In the genomic region with DNA sequence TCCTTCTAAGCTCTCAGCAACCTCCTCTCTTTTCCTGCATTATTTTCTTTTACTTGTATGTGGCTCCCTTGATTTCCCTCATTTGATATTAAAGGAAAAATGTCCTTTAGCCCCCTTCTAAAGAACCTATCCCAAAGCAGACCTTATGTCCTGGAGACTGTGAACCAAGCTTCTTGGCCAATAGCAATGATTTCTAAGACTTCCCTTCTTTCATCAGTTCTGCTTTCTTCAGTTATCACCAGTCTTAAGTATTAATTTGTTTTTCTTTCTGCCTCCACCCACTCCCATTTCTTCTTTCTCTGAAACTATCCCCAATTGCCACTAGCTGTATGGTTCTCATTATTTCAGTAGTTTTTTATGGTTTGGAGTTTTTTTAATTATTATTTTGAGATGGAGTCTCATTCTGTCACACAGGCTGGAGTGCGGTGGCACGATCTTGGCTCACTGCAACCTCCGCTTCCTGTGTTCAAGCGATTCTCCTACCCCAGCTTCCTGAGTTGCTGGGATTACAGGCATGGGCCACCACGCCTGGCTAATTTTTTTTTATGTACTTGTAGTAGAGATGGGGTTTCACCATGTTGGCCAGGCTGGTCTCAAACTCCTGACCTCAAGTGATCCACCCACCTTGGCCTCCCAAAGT, we compare ENCODE assay signal across 17 cellular contexts. TPM values are rescaled to one million over a fixed set of nuclear protein-coding genes. Genes with fewer than 3 reads are reported as not detected.
DNase-seq lines count a peak whose midpoint lies in the region; ATAC-seq, FAIRE-seq and TF ChIP-seq lines count a peak whose summit lies in the region.
"Had no signal": no experiment of that assay in that cellular context is flagged by ENCODE, and none has a peak within 500 bp of the region (broad histone marks: within the 10 kb centered on the region; RNA-seq: fewer than 3 reads in every experiment).

No MANE protein-coding gene starts in this region.

- H3K4me1 Mint-ChIP-seq in CD8-positive, alpha-beta T cell (ENCODE audit: low read depth) = peaks cover 84% of the 10 kb centered on the region
- H3K4me1 Mint-ChIP-seq in T-helper 17 cell = peaks cover 63% of the 10 kb centered on the region
- H3K4me1 Mint-ChIP-seq in mesothelial cell of epicardium = peaks cover 39% of the 10 kb centered on the region

- H3K9me3 ChIP-seq in A549 (no peaks in the 10 kb centered on the region), T-helper 17 cell (ENCODE audit: control insufficient read depth, low read length, poor library complexity, severe bottlenecking) (no peaks in the 10 kb centered on the region)
- H3K9me3 ChIP-seq in CD8-positive, alpha-beta T cell (ENCODE audit: low read length) = no peaks in the 10 kb centered on the region
- H3K9me3 ChIP-seq: tibial artery had no signal

- CTCF ChIA-PET in A549 (lab: Yijun Ruan, JAX) = interaction anchor here (0.9 to 2.3 kb wide), 8 partner anchors 12 to 76 kb away, joined by 3 to 8 read pairs (median 5); partner anchors contain the start of gene TMOD3
- CTCF ChIA-PET in CD8-positive, alpha-beta T cell (lab: Charles Lee) = interaction anchor here (0.6 kb wide), 1 partner anchor 15 kb away, joined by 4 read pairs; no protein-coding TSS in a partner anchor

- peak overlapping the region; percentile 71 for H3K4me2 ChIP-seq in A549

- no peak overlapping the region for H3K4me3 ChIP-seq in A549
- no peak overlapping the region for H3K4me3 ChIP-seq in CD8-positive, alpha-beta T cell (ENCODE audit: low read depth, low read length)
- H3K4me3 ChIP-seq: cardiac muscle cell, tibial artery had no signal

- TF ChIP-seq POLR2A in A549 (IDR thresholded peaks at IDR 0.05; ENCODE audit: low read length) = no peak

- H3K36me3 Mint-ChIP-seq in CD8-positive, alpha-beta T cell = no peaks in the 10 kb centered on the region
- H3K36me3 Mint-ChIP-seq in T-helper 17 cell (ENCODE audit: low read depth) (no peaks in the 10 kb centered on the region), mesothelial cell of epicardium (no peaks in the 10 kb centered on the region)

- 90% methylated on average over 5 of the region's 5 CpGs for WGBS in A549 (ENCODE audit: missing lambda C conversion rate)

- no peaks in the 10 kb centered on the region for H3K9me3 Mint-ChIP-seq in CD8-positive, alpha-beta T cell
- no peaks in the 10 kb centered on the region for H3K9me3 Mint-ChIP-seq in mesothelial cell of epicardium
- H3K9me3 Mint-ChIP-seq: T-helper 1 cell treated with Interleukin-12 subunit alpha and Interleukin-12 subunit beta and Interleukin-4 antibody, amounts not matched to agents 30 μg/mL and 1 μg/mL, for 36 hours had no signal

- no peak for ATAC-seq in A549
- no peak for ATAC-seq in CD8-positive, alpha-beta T cell
- ATAC-seq in T-helper 17 cell = no peak
- no peak for ATAC-seq in HG03108 (IDR thresholded peaks at IDR 0.05; ENCODE audit: unreplicated experiment)

- no peak for TF ChIP-seq RAD21 in A549 (conservative IDR thresholded peaks at IDR 0.05 in 1 of 2, IDR thresholded peaks at IDR 0.05 in 1 of 2)

- H3K36me3 ChIP-seq in CD8-positive, alpha-beta T cell (ENCODE audit: insufficient read depth, low read length) = no peaks in the 10 kb centered on the region
- H3K36me3 ChIP-seq: cardiac muscle cell, tibial artery had no signal

- H3K4me3 Mint-ChIP-seq in CD8-positive, alpha-beta T cell = peak overlapping the region; percentile 32
- H3K4me3 Mint-ChIP-seq in T-helper 17 cell = no peak overlapping the region
- H3K4me3 Mint-ChIP-seq in mesothelial cell of epicardium = no peak overlapping the region
- H3K4me3 Mint-ChIP-seq: T-helper 1 cell treated with Interleukin-12 subunit alpha and Interleukin-12 subunit beta and Interleukin-4 antibody, amounts not matched to agents 30 μg/mL and 1 μg/mL, for 36 hours had no signal

- intact Hi-C loops in CD8-positive, alpha-beta T cell (cut with DNase I, micrococcal nuclease) = no loop called here

- no peak for TF ChIP-seq CTCF in A549 (IDR thresholded peaks at IDR 0.05)
- no peak for TF ChIP-seq CTCF in CD8-positive, alpha-beta T cell (IDR thresholded peaks at IDR 0.05)
- TF ChIP-seq CTCF in mesothelial cell of epicardium (IDR thresholded peaks at IDR 0.05; ENCODE audit: unreplicated experiment) = no peak

- H3K27me3 ChIP-seq in CD8-positive, alpha-beta T cell (ENCODE audit: insufficient read depth, low read length) = no peaks in the 10 kb centered on the region
- H3K27me3 ChIP-seq: cardiac muscle cell, tibial artery had no signal

- FAIRE-seq in A549 (lab: Jason Lieb, UNC) = no peak
- FAIRE-seq: kidney had no signal

- TF ChIP-seq EP300 in A549 (IDR thresholded peaks at IDR 0.05) = no peak

- DNase-seq in A549 (ENCODE audit: low read depth in 1 of 2, low spot score in 1 of 2) (no peak), T-helper 17 cell (no peak), epithelial cell of prostate (ENCODE audit: low read depth, low spot score) (no peak), NK-92 (lab: John Stamatoyannopoulos, UW; ENCODE audit: unreplicated experiment) (no peak), mesothelial cell of epicardium (ENCODE audit: low spot score in 2 of 2, unreplicated experiment in 2 of 2) (no peak), NCI-H526 treated with DMSO at 0.1 percent for 48 hours (lab: John Stamatoyannopoulos, UW) (no peak)
- DNase-seq in CD8-positive, alpha-beta T cell = no peak
- DNase-seq: activated CD4-positive, alpha-beta T cell treated with anti-CD3 and anti-CD28 coated beads, Interleukin-2, amount 50 U/mL, for 48 hours; activated naive CD4-positive, alpha-beta T cell treated with anti-CD3 and anti-CD28 coated beads, Interleukin-2, amount 50 U/mL, for 16 hours; AML-193; kidney; NCI-H1105; NCI-H345; tibial artery had no signal

- peak overlapping the region; percentile 73 to 85; a peak in 4 of 6 replicates for H3K27ac ChIP-seq in A549
- H3K27ac ChIP-seq in CD8-positive, alpha-beta T cell (ENCODE audit: low read depth, low read length) = no peak overlapping the region
- H3K27ac ChIP-seq in epithelial cell of prostate = peak overlapping the region; percentile 90
- H3K27ac ChIP-seq: cardiac muscle cell, tibial artery had no signal

- no peaks in the 10 kb centered on the region for H3K27me3 Mint-ChIP-seq in CD8-positive, alpha-beta T cell (ENCODE audit: low read depth)
- H3K27me3 Mint-ChIP-seq in T-helper 17 cell (no peaks in the 10 kb centered on the region), mesothelial cell of epicardium (ENCODE audit: low read depth) (no peaks in the 10 kb centered on the region)

- POLR2A ChIA-PET in A549 (lab: Yijun Ruan, JAX) = no interaction called here
- POLR2A ChIA-PET in CD8-positive, alpha-beta T cell (lab: Charles Lee) = no interaction called here

- peaks cover 92% of the 10 kb centered on the region for H3K4me1 ChIP-seq in A549
- H3K4me1 ChIP-seq in CD8-positive, alpha-beta T cell (ENCODE audit: insufficient read depth, low read length) = peaks cover 41% of the 10 kb centered on the region

- H3K27ac Mint-ChIP-seq in CD8-positive, alpha-beta T cell = peak overlapping the region; percentile 49
- H3K27ac Mint-ChIP-seq in T-helper 17 cell (peak overlapping the region; percentile 16), mesothelial cell of epicardium (no peak overlapping the region)
- H3K27ac Mint-ChIP-seq: T-helper 1 cell treated with Interleukin-12 subunit alpha and Interleukin-12 subunit beta and Interleukin-4 antibody, amounts not matched to agents 30 μg/mL and 1 μg/mL, for 36 hours had no signal

TF ChIP-seq in A549, 52 proteins besides CTCF, POLR2A, EP300 and RAD21:
- no peak for TF ChIP-seq MAFK (IDR thresholded peaks at IDR 0.05; ENCODE audit: partially characterized antibody)

RNA-seq across cellular contexts. Expression of gene TMOD3, which starts 12.1 kb away (rescaled TPM):
- polyA plus RNA-seq in A549 (2011; rRNA removed) (93.2 and 111 TPM in 2 replicates), A549 (2017; fragmentation: RNase III; extraction: RNeasy Plus Mini Kit Qiagen cat#74134 plus additional on column Dnase treatment) (55.5 to 57.8 TPM (median 57.5 TPM) in 3 replicates)
- polyA plus RNA-seq in A549 (2012; cell fraction: cytosol; rRNA removed) = 11.4 and 13.2 TPM in 2 replicates
- polyA plus RNA-seq in A549 (2012; cell fraction: nucleus; rRNA removed) = 8.5 and 11.3 TPM in 2 replicates
- polyA minus RNA-seq in A549 (2011; rRNA and poly(A)+ RNA removed) = 29.2 and 34.3 TPM in 2 replicates
- total RNA-seq in CD8-positive, alpha-beta T cell = 10 to 100 TPM; 32.7 to 32.9 TPM
- total RNA-seq in T-helper 17 cell (10 to 100 TPM; 48.1 to 58.1 TPM), mesothelial cell of epicardium (25.7 to 28.3 TPM (median 27.2 TPM) in 3 replicates)
